Comparison of ENCODE assay signal across 1 cellular context in genomic region chr19:15112385-15112784, GRCh38.
TF ChIP-seq lines count a peak whose summit lies in the region.

No MANE protein-coding gene starts in this region.

TF ChIP-seq in H1, 55 proteins besides CTCF, POLR2A, EP300 and RAD21:
- TF ChIP-seq NANOG (IDR thresholded peaks at IDR 0.05; ENCODE audit: insufficient read depth, low read depth, low read length, poor library complexity, severe bottlenecking), result no peak
- no peak for TF ChIP-seq MAFK (IDR thresholded peaks at IDR 0.05; ENCODE audit: low read depth, low read length)
- TF ChIP-seq E2F6 (IDR thresholded peaks at IDR 0.05), result no peak
- no peak for TF ChIP-seq SIRT6 (IDR thresholded peaks at IDR 0.05; ENCODE audit: low read length)
- no peak for TF ChIP-seq SAP30 (IDR thresholded peaks at IDR 0.05; ENCODE audit: insufficient read depth, insufficient replicate concordance, low read length)
- TF ChIP-seq, protein P1, sequence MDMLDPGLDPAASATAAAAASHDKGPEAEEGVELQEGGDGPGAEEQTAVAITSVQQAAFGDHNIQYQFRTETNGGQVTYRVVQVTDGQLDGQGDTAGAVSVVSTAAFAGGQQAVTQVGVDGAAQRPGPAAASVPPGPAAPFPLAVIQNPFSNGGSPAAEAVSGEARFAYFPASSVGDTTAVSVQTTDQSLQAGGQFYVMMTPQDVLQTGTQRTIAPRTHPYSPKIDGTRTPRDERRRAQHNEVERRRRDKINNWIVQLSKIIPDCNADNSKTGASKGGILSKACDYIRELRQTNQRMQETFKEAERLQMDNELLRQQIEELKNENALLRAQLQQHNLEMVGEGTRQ (IDR thresholded peaks at IDR 0.05; ENCODE audit: low read length), result no peak
- no peak for TF ChIP-seq MAX (IDR thresholded peaks at IDR 0.05)
- TF ChIP-seq ZNF274 (IDR thresholded peaks at IDR 0.05; ENCODE audit: borderline replicate concordance, extremely low read depth, low read length), result no peak
- no peak for TF ChIP-seq CEBPB (IDR thresholded peaks at IDR 0.05; ENCODE audit: low read depth, low read length)
- no peak for TF ChIP-seq SUZ12 (IDR thresholded peaks at IDR 0.05; ENCODE audit: low read length)
- no peak for TF ChIP-seq SP1 (IDR thresholded peaks at IDR 0.05; ENCODE audit: low read depth, low read length)
- TF ChIP-seq GABPA (IDR thresholded peaks at IDR 0.05; ENCODE audit: borderline replicate concordance, insufficient read depth, low read length), result no peak
